Comparison of ENCODE assay signal across 9 cellular contexts in the genomic region with DNA sequence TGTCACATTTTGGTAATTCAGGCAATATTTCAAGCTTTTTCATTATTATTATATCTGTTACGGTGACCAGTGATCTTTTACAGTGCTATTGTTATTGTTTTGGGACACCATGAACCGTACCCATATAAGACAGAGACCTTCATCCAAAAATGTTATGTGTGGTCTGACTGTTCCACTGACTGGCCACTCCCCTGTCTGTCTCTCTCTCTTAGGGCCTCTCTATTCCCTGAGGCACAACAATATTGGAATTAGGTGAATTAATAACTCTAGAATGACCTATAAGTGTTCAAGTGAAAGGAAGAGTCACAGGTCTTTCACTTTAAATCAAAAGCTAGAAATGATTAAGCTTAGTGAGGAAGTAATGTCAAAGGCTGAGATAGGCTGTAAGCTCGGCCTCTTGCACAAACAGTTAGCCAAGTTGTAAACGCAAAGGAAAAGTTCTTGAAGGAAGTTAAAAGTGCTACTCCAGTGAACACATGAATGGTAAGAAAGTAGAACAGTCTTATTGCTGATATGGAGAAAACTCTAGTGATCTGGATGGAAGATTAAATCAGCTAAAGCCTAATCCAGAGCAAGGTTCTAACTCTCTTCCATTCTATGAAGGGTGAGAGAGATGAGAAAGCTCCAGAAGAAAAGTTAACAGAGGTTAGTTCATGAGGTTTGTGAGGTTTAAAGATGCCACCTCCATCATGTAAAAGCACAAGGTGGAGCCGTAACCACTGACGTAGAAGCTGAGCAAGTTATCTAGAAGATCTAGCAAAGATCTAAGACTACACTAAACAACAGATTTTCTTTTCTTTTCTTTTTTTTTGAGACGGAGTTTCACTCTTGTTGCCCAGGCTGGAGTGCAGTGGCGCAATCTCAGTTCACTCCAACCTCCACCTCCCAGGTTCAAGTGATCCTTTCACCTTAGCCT. TPM values are rescaled to one million over a fixed set of nuclear protein-coding genes. Genes with fewer than 3 reads are reported as not detected.
DNase-seq lines count a peak whose midpoint lies in the region; ATAC-seq lines count a peak whose summit lies in the region.
"Had no signal": no experiment of that assay in that cellular context is flagged by ENCODE, and none has a peak within 500 bp of the region (broad histone marks: within the 10 kb centered on the region; RNA-seq: fewer than 3 reads in every experiment).

No MANE protein-coding gene starts in this region.

- no peaks in the 10 kb centered on the region for H3K27me3 ChIP-seq in mucosa of stomach (ENCODE audit: control insufficient read depth, insufficient read depth, low read length)
- H3K27me3 ChIP-seq in H7 (ENCODE audit: control insufficient read depth, insufficient read depth, low read length) = no peaks in the 10 kb centered on the region

- H3K9me3 ChIP-seq in mucosa of stomach (ENCODE audit: control insufficient read depth, low read length) = no peaks in the 10 kb centered on the region

- H3K36me3 ChIP-seq in mucosa of stomach (ENCODE audit: control insufficient read depth, insufficient read depth, low read length) (no peaks in the 10 kb centered on the region), H7 (replicated peaks; ENCODE audit: control insufficient read depth, insufficient read depth, low read length) (no peaks in the 10 kb centered on the region)

- H3K4me3 ChIP-seq in mucosa of stomach (ENCODE audit: low read length) (no peak overlapping the region), H7 (ENCODE audit: insufficient read depth, low read depth, low read length) (no peak overlapping the region)

- peak; percentile 63 for DNase-seq in T-helper 22 cell (ENCODE audit: low read depth)
- no peak for DNase-seq in AG08396 (ENCODE audit: low spot score)
- DNase-seq in NCI-H2196 (lab: John Stamatoyannopoulos, UW; ENCODE audit: unreplicated experiment) = no peak
- DNase-seq in H7 = no peak
- DNase-seq: NCI-H345 had no signal

- ATAC-seq in GM18873 (IDR thresholded peaks at IDR 0.05; ENCODE audit: low FRiP score, unreplicated experiment) (peak; percentile 46), HG02840 (IDR thresholded peaks at IDR 0.05; ENCODE audit: low FRiP score, unreplicated experiment) (peak; percentile 53), GM21526 (IDR thresholded peaks at IDR 0.05; ENCODE audit: low FRiP score, unreplicated experiment) (no peak)

- peaks cover 5% of the 10 kb centered on the region for H3K4me1 ChIP-seq in mucosa of stomach (ENCODE audit: control insufficient read depth, insufficient read depth, low read length)

- peak overlapping the region; percentile 2 for H3K9ac ChIP-seq in mucosa of stomach (ENCODE audit: low read length)

RNA-seq across cellular contexts. Expression of gene DIPK1A, which starts 19.7 kb away (rescaled TPM):
- 3.1 and 3.4 TPM in 2 replicates for total RNA-seq in H7 (2014; rRNA removed; shearing (Covaris generic))
